In the genomic region with DNA sequence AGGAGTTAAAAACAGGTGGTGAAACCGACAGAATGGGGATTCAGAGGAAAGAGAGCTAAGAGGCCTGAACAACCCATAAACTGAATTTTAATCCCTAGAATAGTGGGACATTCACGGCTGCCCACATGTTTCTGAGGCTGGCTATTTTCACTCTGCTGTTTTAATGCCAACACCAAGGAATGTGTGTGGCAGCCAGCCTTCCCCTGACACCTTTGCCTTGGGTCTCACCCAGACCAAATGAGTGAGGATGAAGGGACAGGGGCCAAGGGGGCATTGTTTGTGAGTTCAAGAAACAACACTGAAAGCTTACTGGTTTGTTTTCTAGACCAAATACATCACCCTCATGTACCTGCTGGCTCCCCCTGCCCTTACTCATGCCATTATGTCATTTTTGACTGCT, we compare ENCODE assay signal across 26 cellular contexts.
DNase-seq lines count a peak whose midpoint lies in the region; ATAC-seq, FAIRE-seq and TF ChIP-seq lines count a peak whose summit lies in the region.
"Had no signal": no experiment of that assay in that cellular context is flagged by ENCODE, and none has a peak within 500 bp of the region (broad histone marks: within the 10 kb centered on the region; RNA-seq: fewer than 3 reads in every experiment).

No MANE protein-coding gene starts in this region.

- H3K9me3 Mint-ChIP-seq in activated CD4-positive, alpha-beta T cell treated with anti-CD3 and anti-CD28 coated beads for 36 hours (ENCODE audit: low read depth), result peaks cover 8% of the 10 kb centered on the region
- peaks cover 7% of the 10 kb centered on the region for H3K9me3 Mint-ChIP-seq in activated CD4-positive, alpha-beta T cell treated with anti-CD3 and anti-CD28 coated beads, Interleukin-2, amount 10 ng/mL, durations not matched to agents 24 days and 14 days
- no peaks in the 10 kb centered on the region for H3K9me3 Mint-ChIP-seq in immature natural killer cell

- H3K9me1 ChIP-seq in endothelial cell of umbilical vein (replicated peaks; ENCODE audit: control insufficient read depth, extremely low read depth, insufficient read depth, low read length), result no peaks in the 10 kb centered on the region

- dilution Hi-C loops in endothelial cell of umbilical vein (cut with MboI; ENCODE audit: extremely low pct_ligation_motif_present, low sequenced_read_pairs), result no loop called here

- TF ChIP-seq CTCF in endothelial cell of umbilical vein (IDR thresholded peaks at IDR 0.05; ENCODE audit: extremely low read depth in 1 of 2, insufficient read depth in 1 of 2, low read depth in 1 of 2, low read length in 2 of 2), result no peak
- TF ChIP-seq CTCF in transverse colon (IDR thresholded peaks at IDR 0.05), result no peak

- H3K27ac ChIP-seq in endothelial cell of umbilical vein (ENCODE audit: insufficient read depth, low read depth, low read length) (no peak overlapping the region), transverse colon (peak overlapping the region in 3 of 4 donors; percentile 34 to 42 (median 34))
- H3K27ac ChIP-seq: 22Rv1, GM23248, SJCRH30 had no signal

- BruUV-seq in endothelial cell of umbilical vein (replicated peaks; lab: Mats Ljungman, UMichigan), result no TSS peak

- in situ Hi-C loops in transverse colon (cut with MboI; ENCODE audit: low pct_ligation_motif_present in 1 of 4, low pct_unique_long_range_greater_than_20kb in 1 of 4, low sequenced_read_pairs in 3 of 4), result loop anchor here in 1 of 4 donors (25.0 kb wide), 1 partner anchor 804 kb away; the partner anchor contains the start of gene HOXA13

- H4K20me1 ChIP-seq in endothelial cell of umbilical vein (replicated peaks; ENCODE audit: control insufficient read depth, extremely low read depth, insufficient read depth, low read length), result no peaks in the 10 kb centered on the region

- no peak overlapping the region for H2AFZ ChIP-seq in endothelial cell of umbilical vein (ENCODE audit: low read depth, low read length)
- H2AFZ ChIP-seq: GM23248 had no signal

- POLR2A ChIA-PET in activated CD4-positive, alpha-beta T cell treated with anti-CD3 and anti-CD28 coated beads for 36 hours (lab: Charles Lee), result no interaction called here
- POLR2A ChIA-PET in endothelial cell of umbilical vein (lab: Charles Lee), result no interaction called here

- no peak overlapping the region for H3K9ac ChIP-seq in endothelial cell of umbilical vein (replicated peaks; ENCODE audit: extremely low read depth, insufficient read depth, low read length)
- H3K9ac ChIP-seq: GM23248 had no signal

- no peak for TF ChIP-seq EP300 in transverse colon (IDR thresholded peaks at IDR 0.05; ENCODE audit: low read depth)

- ATAC-seq in activated CD4-positive, alpha-beta T cell treated with anti-CD3 and anti-CD28 coated beads for 36 hours, result no peak
- ATAC-seq in GM18870 (IDR thresholded peaks at IDR 0.05; ENCODE audit: unreplicated experiment), result no peak
- ATAC-seq: CD8-positive, alpha-beta T cell; GM12878; Panc1 had no signal

- H3K36me3 ChIP-seq in endothelial cell of umbilical vein (ENCODE audit: control insufficient read depth in 2 of 2, extremely low read depth in 1 of 2, insufficient read depth in 2 of 2, low read length in 2 of 2) (no peaks in the 10 kb centered on the region), transverse colon (no peaks in the 10 kb centered on the region)
- H3K36me3 ChIP-seq: SJCRH30 had no signal

- H3K4me1 ChIP-seq in endothelial cell of umbilical vein (ENCODE audit: control insufficient read depth, extremely low read depth, insufficient read depth, low read length) (no peaks in the 10 kb centered on the region), transverse colon (peaks cover 0 to 13% (median 8%) of the 10 kb centered on the region in 4 donors)

- H3K9me3 ChIP-seq in endothelial cell of umbilical vein (replicated peaks; ENCODE audit: control insufficient read depth, insufficient read depth, low read length) (no peaks in the 10 kb centered on the region), transverse colon (no peaks in the 10 kb centered on the region)
- H3K9me3 ChIP-seq: SJCRH30 had no signal

- intact Hi-C loops in activated CD4-positive, alpha-beta T cell treated with anti-CD3 and anti-CD28 coated beads for 36 hours (cut with DNase I, micrococcal nuclease), result no loop called here
- intact Hi-C loops in activated CD4-positive, alpha-beta T cell treated with anti-CD3 and anti-CD28 coated beads, Interleukin-2, amount 10 ng/mL, durations not matched to agents 24 days and 14 days (cut with micrococcal nuclease), result no loop called here
- intact Hi-C loops in endothelial cell of umbilical vein (cut with micrococcal nuclease), result no loop called here
- intact Hi-C loops in transverse colon (cut with DNase I; ENCODE audit: low total_unique reads), result loop anchor here (5.0 kb wide), 1 partner anchor 829 kb away; the partner anchor contains the start of gene HOXA11
- intact Hi-C loops in posterior cingulate gyrus (cut with DNase I), result no loop called here

- H3K4me3 ChIP-seq in endothelial cell of umbilical vein (replicated peaks in 1 of 3; ENCODE audit: insufficient read depth in 1 of 3, low read depth in 1 of 3, low read length in 3 of 3), result no peak overlapping the region
- no peak overlapping the region for H3K4me3 ChIP-seq in transverse colon
- H3K4me3 ChIP-seq: GM12878, GM23248, SJCRH30 had no signal

- TF ChIP-seq POLR2A in endothelial cell of umbilical vein (IDR thresholded peaks at IDR 0.05; ENCODE audit: low read depth, low read length) (no peak), transverse colon (IDR thresholded peaks at IDR 0.05) (no peak)

- no peaks in the 10 kb centered on the region for H3K79me2 ChIP-seq in endothelial cell of umbilical vein (ENCODE audit: control insufficient read depth, insufficient read depth, low read length)

- CTCF ChIA-PET in activated CD4-positive, alpha-beta T cell treated with anti-CD3 and anti-CD28 coated beads for 36 hours (lab: Charles Lee), result no interaction called here
- CTCF ChIA-PET in endothelial cell of umbilical vein (lab: Charles Lee), result interaction anchor here (0.8 to 8.0 kb wide), 3 partner anchors 242 to 820 kb away, joined by 3 to 69 read pairs (median 3); no protein-coding TSS in a partner anchor

- no peaks in the 10 kb centered on the region for H3K27me3 ChIP-seq in endothelial cell of umbilical vein (ENCODE audit: control insufficient read depth in 2 of 2, insufficient read depth in 2 of 2, low read length in 2 of 2)
- H3K27me3 ChIP-seq in transverse colon, result no peaks in the 10 kb centered on the region
- H3K27me3 ChIP-seq: SJCRH30 had no signal

- H3K4me1 Mint-ChIP-seq in activated CD4-positive, alpha-beta T cell treated with anti-CD3 and anti-CD28 coated beads for 36 hours, result no peaks in the 10 kb centered on the region
- peaks cover 2% of the 10 kb centered on the region for H3K4me1 Mint-ChIP-seq in activated CD4-positive, alpha-beta T cell treated with anti-CD3 and anti-CD28 coated beads, Interleukin-2, amount 10 ng/mL, durations not matched to agents 24 days and 14 days
- peaks cover 54 to 78% of the 10 kb centered on the region in 2 donors for H3K4me1 Mint-ChIP-seq in immature natural killer cell

- H3K36me3 Mint-ChIP-seq in activated CD4-positive, alpha-beta T cell treated with anti-CD3 and anti-CD28 coated beads for 36 hours (ENCODE audit: low read depth), result peaks cover 7% of the 10 kb centered on the region
- no peaks in the 10 kb centered on the region for H3K36me3 Mint-ChIP-seq in activated CD4-positive, alpha-beta T cell treated with anti-CD3 and anti-CD28 coated beads, Interleukin-2, amount 10 ng/mL, durations not matched to agents 24 days and 14 days (ENCODE audit: low read depth)
- H3K36me3 Mint-ChIP-seq in immature natural killer cell, result peaks cover 6 to 13% (median 11%) of the 10 kb centered on the region in 3 donors

- H3K27ac Mint-ChIP-seq in activated CD4-positive, alpha-beta T cell treated with anti-CD3 and anti-CD28 coated beads for 36 hours, result peak overlapping the region; percentile 7
- H3K27ac Mint-ChIP-seq in activated CD4-positive, alpha-beta T cell treated with anti-CD3 and anti-CD28 coated beads, Interleukin-2, amount 10 ng/mL, durations not matched to agents 24 days and 14 days, result no peak overlapping the region
- H3K27ac Mint-ChIP-seq in immature natural killer cell, result peak overlapping the region in 4 of 6 donors; percentile 18 to 53 (median 32)
- H3K27ac Mint-ChIP-seq: CD8-positive, alpha-beta T cell; H9 had no signal

- no peak for DNase-seq in activated CD4-positive, alpha-beta T cell treated with anti-CD3 and anti-CD28 coated beads for 36 hours
- DNase-seq in activated CD4-positive, alpha-beta T cell treated with anti-CD3 and anti-CD28 coated beads, Interleukin-2, amount 10 ng/mL, durations not matched to agents 24 days and 14 days, result no peak
- DNase-seq in endothelial cell of umbilical vein (ENCODE audit: low read depth, low spot score), result no peak
- DNase-seq in immature natural killer cell, result no peak
- no peak for DNase-seq in transverse colon
- DNase-seq in midbrain (lab: John Stamatoyannopoulos, UW), result no peak
- DNase-seq in posterior cingulate gyrus, result no peak
- DNase-seq: ACHN; C1 segment of cervical spinal cord; CD8-positive, alpha-beta T cell; DND-41; GM23248; H9; KG1; NCI-H1092 treated with DMSO at 0.1 percent for 48 hours; NCI-H1436 treated with DMSO at 0.1 percent for 48 hours; NCI-H1930; NCI-H2227 treated with DMSO at 0.1 percent for 48 hours; NCI-H510A treated with DMSO at 0.1 percent for 48 hours; NCI-H82; SJCRH30 had no signal

- H3K4me2 ChIP-seq in endothelial cell of umbilical vein (ENCODE audit: insufficient read depth, low read length), result no peak overlapping the region

- WGBS in transverse colon (ENCODE audit: low coverage in 1 of 2), 2 donors, result 88 to 100% methylated on average over 1 to 2 of the region's 2 CpGs

- no peaks in the 10 kb centered on the region for H3K27me3 Mint-ChIP-seq in activated CD4-positive, alpha-beta T cell treated with anti-CD3 and anti-CD28 coated beads for 36 hours
- H3K27me3 Mint-ChIP-seq in activated CD4-positive, alpha-beta T cell treated with anti-CD3 and anti-CD28 coated beads, Interleukin-2, amount 10 ng/mL, durations not matched to agents 24 days and 14 days, result peaks cover 6% of the 10 kb centered on the region
- peaks cover 3 to 4% (median 3%) of the 10 kb centered on the region in 3 donors for H3K27me3 Mint-ChIP-seq in immature natural killer cell (ENCODE audit: low read depth in 3 of 3)

- H3K4me3 Mint-ChIP-seq in activated CD4-positive, alpha-beta T cell treated with anti-CD3 and anti-CD28 coated beads for 36 hours, result no peak overlapping the region
- no peak overlapping the region for H3K4me3 Mint-ChIP-seq in activated CD4-positive, alpha-beta T cell treated with anti-CD3 and anti-CD28 coated beads, Interleukin-2, amount 10 ng/mL, durations not matched to agents 24 days and 14 days
- no peak overlapping the region for H3K4me3 Mint-ChIP-seq in immature natural killer cell
- H3K4me3 Mint-ChIP-seq: CD8-positive, alpha-beta T cell; H9 had no signal

- FAIRE-seq in endothelial cell of umbilical vein (lab: Jason Lieb, UNC), result peak; percentile 8
- FAIRE-seq: GM12878, HTR-8/SVneo had no signal

TF ChIP-seq in endothelial cell of umbilical vein, 7 proteins besides CTCF, POLR2A, EP300 and RAD21 (continues in another document):
- no peak for TF ChIP-seq JUN (IDR thresholded peaks at IDR 0.05; ENCODE audit: borderline replicate concordance, insufficient read depth, insufficient read length, low read depth)
- no peak for TF ChIP-seq EZH2 (IDR thresholded peaks at IDR 0.05; ENCODE audit: borderline replicate concordance, low read depth, low read length, severe bottlenecking)
- TF ChIP-seq POLR2AphosphoS5 (IDR thresholded peaks at IDR 0.05; ENCODE audit: insufficient read depth, low read depth, low read length), result no peak
- no peak for TF ChIP-seq MYC (IDR thresholded peaks at IDR 0.05; ENCODE audit: low read depth, low read length)
